ENCODE assay signal across 1 cellular context in genomic region chr16:86519649-86520316, GRCh38.
TF ChIP-seq lines count a peak whose summit lies in the region.

No MANE protein-coding gene starts in this region.

TF ChIP-seq in HepG2, 621 proteins besides CTCF, POLR2A, EP300 and RAD21 (continued from another document and continues in another):
- TF ChIP-seq, protein P1, sequence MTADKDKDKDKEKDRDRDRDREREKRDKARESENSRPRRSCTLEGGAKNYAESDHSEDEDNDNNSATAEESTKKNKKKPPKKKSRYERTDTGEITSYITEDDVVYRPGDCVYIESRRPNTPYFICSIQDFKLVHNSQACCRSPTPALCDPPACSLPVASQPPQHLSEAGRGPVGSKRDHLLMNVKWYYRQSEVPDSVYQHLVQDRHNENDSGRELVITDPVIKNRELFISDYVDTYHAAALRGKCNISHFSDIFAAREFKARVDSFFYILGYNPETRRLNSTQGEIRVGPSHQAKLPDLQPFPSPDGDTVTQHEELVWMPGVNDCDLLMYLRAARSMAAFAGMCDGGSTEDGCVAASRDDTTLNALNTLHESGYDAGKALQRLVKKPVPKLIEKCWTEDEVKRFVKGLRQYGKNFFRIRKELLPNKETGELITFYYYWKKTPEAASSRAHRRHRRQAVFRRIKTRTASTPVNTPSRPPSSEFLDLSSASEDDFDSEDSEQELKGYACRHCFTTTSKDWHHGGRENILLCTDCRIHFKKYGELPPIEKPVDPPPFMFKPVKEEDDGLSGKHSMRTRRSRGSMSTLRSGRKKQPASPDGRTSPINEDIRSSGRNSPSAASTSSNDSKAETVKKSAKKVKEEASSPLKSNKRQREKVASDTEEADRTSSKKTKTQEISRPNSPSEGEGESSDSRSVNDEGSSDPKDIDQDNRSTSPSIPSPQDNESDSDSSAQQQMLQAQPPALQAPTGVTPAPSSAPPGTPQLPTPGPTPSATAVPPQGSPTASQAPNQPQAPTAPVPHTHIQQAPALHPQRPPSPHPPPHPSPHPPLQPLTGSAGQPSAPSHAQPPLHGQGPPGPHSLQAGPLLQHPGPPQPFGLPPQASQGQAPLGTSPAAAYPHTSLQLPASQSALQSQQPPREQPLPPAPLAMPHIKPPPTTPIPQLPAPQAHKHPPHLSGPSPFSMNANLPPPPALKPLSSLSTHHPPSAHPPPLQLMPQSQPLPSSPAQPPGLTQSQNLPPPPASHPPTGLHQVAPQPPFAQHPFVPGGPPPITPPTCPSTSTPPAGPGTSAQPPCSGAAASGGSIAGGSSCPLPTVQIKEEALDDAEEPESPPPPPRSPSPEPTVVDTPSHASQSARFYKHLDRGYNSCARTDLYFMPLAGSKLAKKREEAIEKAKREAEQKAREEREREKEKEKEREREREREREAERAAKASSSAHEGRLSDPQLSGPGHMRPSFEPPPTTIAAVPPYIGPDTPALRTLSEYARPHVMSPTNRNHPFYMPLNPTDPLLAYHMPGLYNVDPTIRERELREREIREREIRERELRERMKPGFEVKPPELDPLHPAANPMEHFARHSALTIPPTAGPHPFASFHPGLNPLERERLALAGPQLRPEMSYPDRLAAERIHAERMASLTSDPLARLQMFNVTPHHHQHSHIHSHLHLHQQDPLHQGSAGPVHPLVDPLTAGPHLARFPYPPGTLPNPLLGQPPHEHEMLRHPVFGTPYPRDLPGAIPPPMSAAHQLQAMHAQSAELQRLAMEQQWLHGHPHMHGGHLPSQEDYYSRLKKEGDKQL (CRISPR knock-in tag; IDR thresholded peaks at IDR 0.05; ENCODE audit: low read depth), result no peak
- TF ChIP-seq ZFP91 (CRISPR knock-in tag; IDR thresholded peaks at IDR 0.05; ENCODE audit: borderline replicate concordance), result peak; percentile 38; the same call in 1 of the 2 replicates
- TF ChIP-seq RORA (CRISPR knock-in tag; IDR thresholded peaks at IDR 0.05), result no peak
- no peak for TF ChIP-seq ZBTB26 (CRISPR knock-in tag; IDR thresholded peaks at IDR 0.05; ENCODE audit: borderline replicate concordance)
- no peak for TF ChIP-seq ZNF326 (CRISPR knock-in tag; IDR thresholded peaks at IDR 0.05; ENCODE audit: borderline replicate concordance)
- TF ChIP-seq AHR (CRISPR knock-in tag; IDR thresholded peaks at IDR 0.05), result no peak
- peak; percentile 49; the same call in 1 of the 2 replicates for TF ChIP-seq NFKB2 (CRISPR knock-in tag; IDR thresholded peaks at IDR 0.05; ENCODE audit: borderline replicate concordance)
- peak; percentile 76; the same call in 1 of the 2 replicates for TF ChIP-seq ZNF441 (CRISPR knock-in tag; IDR thresholded peaks at IDR 0.05; ENCODE audit: borderline replicate concordance)
- no peak for TF ChIP-seq IRX3 (CRISPR knock-in tag; IDR thresholded peaks at IDR 0.05; ENCODE audit: borderline replicate concordance, low read depth)
- TF ChIP-seq PREB (CRISPR knock-in tag; IDR thresholded peaks at IDR 0.05), result no peak
- no peak for TF ChIP-seq THAP8 (CRISPR knock-in tag; IDR thresholded peaks at IDR 0.05; ENCODE audit: borderline replicate concordance)
- TF ChIP-seq, protein P2, sequence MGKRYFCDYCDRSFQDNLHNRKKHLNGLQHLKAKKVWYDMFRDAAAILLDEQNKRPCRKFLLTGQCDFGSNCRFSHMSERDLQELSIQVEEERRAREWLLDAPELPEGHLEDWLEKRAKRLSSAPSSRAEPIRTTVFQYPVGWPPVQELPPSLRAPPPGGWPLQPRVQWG (CRISPR knock-in tag; IDR thresholded peaks at IDR 0.05; ENCODE audit: borderline replicate concordance, low read depth), result no peak
- TF ChIP-seq PHF21A (CRISPR knock-in tag; IDR thresholded peaks at IDR 0.05), result no peak
- TF ChIP-seq ZBTB42 (CRISPR knock-in tag; IDR thresholded peaks at IDR 0.05), result no peak
- no peak for TF ChIP-seq ZNF546 (CRISPR knock-in tag; conservative IDR thresholded peaks at IDR 0.05)
- no peak for TF ChIP-seq SRF (IDR thresholded peaks at IDR 0.05; ENCODE audit: low read depth, low read length)
- TF ChIP-seq NFE2L1 (CRISPR knock-in tag; IDR thresholded peaks at IDR 0.05; ENCODE audit: borderline replicate concordance), result no peak
- no peak for TF ChIP-seq PRDM4 (CRISPR knock-in tag; IDR thresholded peaks at IDR 0.05; ENCODE audit: borderline replicate concordance)
- TF ChIP-seq ZFP62 (CRISPR knock-in tag; IDR thresholded peaks at IDR 0.05), result no peak
- no peak for TF ChIP-seq HOXA7 (CRISPR knock-in tag; IDR thresholded peaks at IDR 0.05)
- no peak for TF ChIP-seq ZNF503 (CRISPR knock-in tag; IDR thresholded peaks at IDR 0.05)
- TF ChIP-seq LCORL (IDR thresholded peaks at IDR 0.05), result no peak
- 0 out of 2 replicates have a peak, but pooled peaks have one; percentile 33 for TF ChIP-seq LCORL (CRISPR knock-in tag; IDR thresholded peaks at IDR 0.05)
- no peak for TF ChIP-seq SP1 (IDR thresholded peaks at IDR 0.05)
- no peak for TF ChIP-seq SP1 (CRISPR knock-in tag; IDR thresholded peaks at IDR 0.05)
- no peak for TF ChIP-seq SMARCC2 (IDR thresholded peaks at IDR 0.05)
- no peak for TF ChIP-seq CHCHD3 (CRISPR knock-in tag; IDR thresholded peaks at IDR 0.05)
- TF ChIP-seq HOXA5 (CRISPR knock-in tag; IDR thresholded peaks at IDR 0.05), result 0 out of 2 replicates have a peak, but pooled peaks have one; percentile 27
- TF ChIP-seq ZNF12 (CRISPR knock-in tag; IDR thresholded peaks at IDR 0.05), result no peak
- 0 out of 2 replicates have a peak, but pooled peaks have one; percentile 49 for TF ChIP-seq ZBTB7B (CRISPR knock-in tag; IDR thresholded peaks at IDR 0.05)
- no peak for TF ChIP-seq ZNF724P (CRISPR knock-in tag; IDR thresholded peaks at IDR 0.05; ENCODE audit: borderline replicate concordance)
- TF ChIP-seq MYNN (CRISPR knock-in tag; IDR thresholded peaks at IDR 0.05; ENCODE audit: low read depth), result no peak
- TF ChIP-seq, protein P3, sequence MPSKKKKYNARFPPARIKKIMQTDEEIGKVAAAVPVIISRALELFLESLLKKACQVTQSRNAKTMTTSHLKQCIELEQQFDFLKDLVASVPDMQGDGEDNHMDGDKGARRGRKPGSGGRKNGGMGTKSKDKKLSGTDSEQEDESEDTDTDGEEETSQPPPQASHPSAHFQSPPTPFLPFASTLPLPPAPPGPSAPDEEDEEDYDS (CRISPR knock-in tag; IDR thresholded peaks at IDR 0.05), result no peak
- TF ChIP-seq MTF2 (CRISPR knock-in tag; IDR thresholded peaks at IDR 0.05; ENCODE audit: borderline replicate concordance), result 0 out of 2 replicates have a peak, but pooled peaks have one; percentile 30
- TF ChIP-seq ZNF207 (IDR thresholded peaks at IDR 0.05; ENCODE audit: borderline replicate concordance), result no peak
- peak; percentile 50; the same call in 1 of the 2 replicates for TF ChIP-seq RFXAP (CRISPR knock-in tag; IDR thresholded peaks at IDR 0.05; ENCODE audit: borderline replicate concordance)
- 0 out of 2 replicates have a peak, but pooled peaks have one; percentile 18 for TF ChIP-seq ZNF574 (CRISPR knock-in tag; IDR thresholded peaks at IDR 0.05)
- TF ChIP-seq, protein P4, sequence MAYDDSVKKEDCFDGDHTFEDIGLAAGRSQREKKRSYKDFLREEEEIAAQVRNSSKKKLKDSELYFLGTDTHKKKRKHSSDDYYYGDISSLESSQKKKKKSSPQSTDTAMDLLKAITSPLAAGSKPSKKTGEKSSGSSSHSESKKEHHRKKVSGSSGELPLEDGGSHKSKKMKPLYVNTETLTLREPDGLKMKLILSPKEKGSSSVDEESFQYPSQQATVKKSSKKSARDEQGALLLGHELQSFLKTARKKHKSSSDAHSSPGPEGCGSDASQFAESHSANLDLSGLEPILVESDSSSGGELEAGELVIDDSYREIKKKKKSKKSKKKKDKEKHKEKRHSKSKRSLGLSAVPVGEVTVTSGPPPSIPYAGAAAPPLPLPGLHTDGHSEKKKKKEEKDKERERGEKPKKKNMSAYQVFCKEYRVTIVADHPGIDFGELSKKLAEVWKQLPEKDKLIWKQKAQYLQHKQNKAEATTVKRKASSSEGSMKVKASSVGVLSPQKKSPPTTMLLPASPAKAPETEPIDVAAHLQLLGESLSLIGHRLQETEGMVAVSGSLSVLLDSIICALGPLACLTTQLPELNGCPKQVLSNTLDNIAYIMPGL (CRISPR knock-in tag; IDR thresholded peaks at IDR 0.05; ENCODE audit: borderline replicate concordance in 1 of 2, low read depth in 1 of 2), result 0 out of 4 replicates have a peak, but pooled peaks of 1 of the 2 experiments have one; percentile 39
- TF ChIP-seq HDAC1 (CRISPR knock-in tag; IDR thresholded peaks at IDR 0.05), result no peak
- TF ChIP-seq ZNF333 (CRISPR knock-in tag; IDR thresholded peaks at IDR 0.05; ENCODE audit: borderline replicate concordance), result 0 out of 2 replicates have a peak, but pooled peaks have one; percentile 24
- no peak for TF ChIP-seq NPAS2 (CRISPR knock-in tag; IDR thresholded peaks at IDR 0.05; ENCODE audit: borderline replicate concordance)
